In genomic region chr16:12845282-12845681, GRCh38 we compare ENCODE assay signal across 11 cellular contexts. TPM values are rescaled to one million over a fixed set of nuclear protein-coding genes. Genes with fewer than 3 reads are reported as not detected.
"Had no signal": no experiment of that assay in that cellular context is flagged by ENCODE, and none has a peak within 500 bp of the region (broad histone marks: within the 10 kb centered on the region; RNA-seq: fewer than 3 reads in every experiment).

No MANE protein-coding gene starts in this region.

- FAIRE-seq: H1, H54 had no signal

- ATAC-seq: GM23338, HCT116 had no signal

- H3K9ac ChIP-seq: GM23248 had no signal

- H3K4me3 ChIP-seq: GM23248, GM23338, HAP-1 had no signal

- H3K4me1 ChIP-seq: HAP-1 had no signal

- DNase-seq: GM23248, GOT3, H7, H9, HCEC 1CT, HFFc6 had no signal

- H3K4me2 ChIP-seq: GM23338 had no signal

- H3K27ac ChIP-seq: GM23248 had no signal

- H2AFZ ChIP-seq: GM23248, GM23338 had no signal

- H3K36me3 ChIP-seq: HAP-1 had no signal

- H3K9me3 ChIP-seq: HAP-1 had no signal

RNA-seq across cellular contexts. Expression of gene SHISA9, which starts 56.1 kb away (rescaled TPM):
- total RNA-seq: GM23248, HFFc6 had no signal
- polyA plus RNA-seq: GM23248 had no signal
